25 cellular contexts compared by ENCODE assay signal in the genomic region with DNA sequence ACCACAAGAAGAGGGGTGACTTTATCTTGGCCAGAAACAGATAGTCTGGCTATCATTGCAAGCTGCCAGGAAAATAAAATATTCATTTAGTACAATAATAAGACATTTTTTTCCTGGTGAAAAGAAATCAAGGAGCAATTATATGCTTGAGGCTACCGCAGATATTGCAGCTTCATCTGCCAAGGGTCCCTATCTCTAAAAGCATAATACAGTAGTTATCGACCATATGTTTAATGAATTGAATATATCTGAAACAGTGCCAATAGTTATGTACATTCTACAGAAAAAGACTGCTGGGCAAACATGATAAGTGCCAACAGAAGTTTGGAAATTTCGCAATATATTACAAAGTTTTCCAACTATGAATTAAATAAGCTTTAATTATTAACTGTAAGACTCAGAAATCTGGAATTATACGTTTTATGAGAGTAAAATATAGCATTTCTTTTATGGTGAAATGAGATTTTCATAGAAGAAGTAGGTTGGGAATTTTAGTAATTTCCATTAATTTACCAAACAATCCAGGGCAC.
A peak's percentile ranks its signal among the peaks of the same experiment; 100 is the strongest.
DNase-seq lines count a peak whose midpoint lies in the region; ATAC-seq, FAIRE-seq and TF ChIP-seq lines count a peak whose summit lies in the region.
"Had no signal": no experiment of that assay in that cellular context is flagged by ENCODE, and none has a peak within 500 bp of the region (broad histone marks: within the 10 kb centered on the region; RNA-seq: fewer than 3 reads in every experiment).

No MANE protein-coding gene starts in this region.

- H3K4me2 ChIP-seq in IMR-90 (ENCODE audit: low read depth, low read length), result no peak overlapping the region
- H3K4me2 ChIP-seq in H1 (ENCODE audit: insufficient read depth in 1 of 2, low read depth in 2 of 2, low read length in 2 of 2), result no peak overlapping the region
- H3K4me2 ChIP-seq: A549; BLaER1 treated with 17β-estradiol and CSF1 and Interleukin-3, amounts not matched to agents 10 nM and 100 nM had no signal

- H2BK120ac ChIP-seq in IMR-90 (ENCODE audit: low read depth, low read length) (no peak overlapping the region), H1 (replicated peaks; ENCODE audit: low read depth, low read length) (no peak overlapping the region)

- H3K4ac ChIP-seq in IMR-90 (ENCODE audit: low read depth, low read length) (no peak overlapping the region), H1 (replicated peaks; ENCODE audit: insufficient read length, low read depth, low read length) (no peak overlapping the region)

- H3K79me2 ChIP-seq in H1 (ENCODE audit: control insufficient read depth in 1 of 2, insufficient read depth in 2 of 2, low read length in 2 of 2), result no peaks in the 10 kb centered on the region

- no peak overlapping the region for H3K4me3 ChIP-seq in IMR-90 (ENCODE audit: insufficient read depth, low read depth, low read length)
- no peak overlapping the region for H3K4me3 ChIP-seq in H1 (ENCODE audit: extremely low read depth in 1 of 4, insufficient read depth in 2 of 4, low read depth in 3 of 4, low read length in 4 of 4)
- no peak overlapping the region for H3K4me3 ChIP-seq in lower leg skin (ENCODE audit: low read depth, poor library complexity, severe bottlenecking)
- H3K4me3 ChIP-seq: A549; BLaER1 treated with 17β-estradiol and CSF1 and Interleukin-3, amounts not matched to agents 10 nM and 100 nM; GM23248; HAP-1 had no signal

- no peaks in the 10 kb centered on the region; the same call in 1 of the 2 replicates for H3K23me2 ChIP-seq in H1 (ENCODE audit: low read depth, low read length)

- H3K27me3 ChIP-seq in IMR-90 (ENCODE audit: control insufficient read depth, insufficient read depth, low read length) (no peaks in the 10 kb centered on the region), H1 (replicated peaks in 1 of 4; ENCODE audit: control insufficient read depth in 3 of 4, extremely low read depth in 1 of 4, insufficient read depth in 3 of 4, low read length in 3 of 4) (no peaks in the 10 kb centered on the region)
- H3K27me3 ChIP-seq: BE2C; BLaER1 treated with 17β-estradiol and CSF1 and Interleukin-3, amounts not matched to agents 10 nM and 100 nM had no signal

- CTCF ChIA-PET in IMR-90 (lab: Yijun Ruan, JAX) (no interaction called here), H1 (lab: Charles Lee; ENCODE audit: partially characterized antibody) (no interaction called here)

- TF ChIP-seq RAD21 in IMR-90 (IDR thresholded peaks at IDR 0.05; ENCODE audit: low read length), result no peak
- no peak for TF ChIP-seq RAD21 in H1 (IDR thresholded peaks at IDR 0.05 in 1 of 2, conservative IDR thresholded peaks at IDR 0.05 in 1 of 2; ENCODE audit: low read depth in 2 of 2, low read length in 2 of 2)

- TF ChIP-seq EP300 in H1 (IDR thresholded peaks at IDR 0.05; ENCODE audit: borderline replicate concordance in 1 of 2, low read depth in 2 of 2, low read length in 2 of 2), result no peak

- no peak for FAIRE-seq in H1 (lab: Jason Lieb, UNC)
- FAIRE-seq: A549, G401.6, GM12892, GM19239, H54 had no signal

- H3K36me3 ChIP-seq in IMR-90 (ENCODE audit: control insufficient read depth, insufficient read depth, low read length) (no peaks in the 10 kb centered on the region), H1 (ENCODE audit: control insufficient read depth in 2 of 4, insufficient read depth in 4 of 4, low read length in 3 of 4) (no peaks in the 10 kb centered on the region)
- H3K36me3 ChIP-seq: BE2C; BLaER1 treated with 17β-estradiol and CSF1 and Interleukin-3, amounts not matched to agents 10 nM and 100 nM; HAP-1 had no signal

- H3K9me1 ChIP-seq in IMR-90 (ENCODE audit: insufficient read depth, low read length), result no peaks in the 10 kb centered on the region

- H4K20me1 ChIP-seq in IMR-90 (ENCODE audit: insufficient read depth, low read length), result no peaks in the 10 kb centered on the region
- no peaks in the 10 kb centered on the region for H4K20me1 ChIP-seq in H1 (replicated peaks in 1 of 2; ENCODE audit: control insufficient read depth in 1 of 2, insufficient read depth in 2 of 2, low read length in 2 of 2)
- H4K20me1 ChIP-seq: BLaER1 treated with 17β-estradiol and CSF1 and Interleukin-3, amounts not matched to agents 10 nM and 100 nM had no signal

- H3K14ac ChIP-seq in IMR-90 (replicated peaks; ENCODE audit: low read depth, low read length), result no peak overlapping the region
- H3K14ac ChIP-seq in H1 (ENCODE audit: insufficient read length), result no peak overlapping the region

- H2BK5ac ChIP-seq in IMR-90 (ENCODE audit: low read depth, low read length, poor library complexity, severe bottlenecking), result no peak overlapping the region
- no peak overlapping the region for H2BK5ac ChIP-seq in H1 (ENCODE audit: low read depth, low read length)

- DNase-seq in IMR-90 (no peak), NCI-H69 (lab: John Stamatoyannopoulos, UW) (peak; percentile 12), H1 (ENCODE audit: low read depth in 1 of 2, low spot score in 2 of 2) (no peak), lower leg skin (ENCODE audit: low spot score in 2 of 2) (no peak), sciatic nerve (ENCODE audit: low spot score) (no peak), CD14-positive monocyte (ENCODE audit: low spot score) (no peak), H4 (ENCODE audit: low spot score) (no peak)
- DNase-seq: 8988T; ACHN; AML-193; BE2C; Caco-2; CD4-positive, alpha-beta memory T cell; DMS153; DND-41; GM23248; HFFc6 had no signal

- intact Hi-C loops in IMR-90 (cut with micrococcal nuclease) (no loop called here), lower leg skin (cut with DNase I; ENCODE audit: low total_unique reads) (no loop called here), sciatic nerve (cut with DNase I) (no loop called here), CD14-positive monocyte (cut with micrococcal nuclease) (no loop called here)

- POLR2A ChIA-PET in IMR-90 (lab: Charles Lee; ENCODE audit: unreplicated experiment) (no interaction called here), H1 (lab: Charles Lee; ENCODE audit: partially characterized antibody) (no interaction called here)

- TF ChIP-seq CTCF in IMR-90 (conservative IDR thresholded peaks at IDR 0.05; ENCODE audit: low read depth, low read length) (no peak), H1 (IDR thresholded peaks at IDR 0.05; ENCODE audit: control extremely low read depth in 1 of 3, insufficient read depth in 1 of 3, low read depth in 1 of 3, low read length in 3 of 3) (no peak), lower leg skin (IDR thresholded peaks at IDR 0.05) (no peak), CD14-positive monocyte (IDR thresholded peaks at IDR 0.05) (no peak)

- H3K4me1 ChIP-seq in IMR-90 (ENCODE audit: control insufficient read depth, insufficient read depth, low read length), result no peaks in the 10 kb centered on the region
- no peaks in the 10 kb centered on the region for H3K4me1 ChIP-seq in H1 (replicated peaks in 1 of 4; ENCODE audit: control insufficient read depth in 3 of 4, insufficient read depth in 4 of 4, low read length in 3 of 4)
- H3K4me1 ChIP-seq: A549; BLaER1 treated with 17β-estradiol and CSF1 and Interleukin-3, amounts not matched to agents 10 nM and 100 nM; Caco-2 had no signal

- H3K27ac ChIP-seq in IMR-90 (ENCODE audit: insufficient read depth, low read length) (no peak overlapping the region), H1 (ENCODE audit: low read depth, low read length) (no peak overlapping the region)
- H3K27ac ChIP-seq: A549; BLaER1 treated with 17β-estradiol and CSF1 and Interleukin-3, amounts not matched to agents 10 nM and 100 nM; GM23248 had no signal

- H2AK5ac ChIP-seq in IMR-90 (ENCODE audit: low read depth, low read length) (no peak overlapping the region), H1 (ENCODE audit: low read depth, low read length) (no peak overlapping the region)

- no CpG with 5 or more reads among the region's 4 CpGs for WGBS in IMR-90 (ENCODE audit: extremely low coverage in 2 of 2, insufficient read length in 1 of 2), 2 experiments
- WGBS in H1 (ENCODE audit: extremely low coverage in 1 of 2, insufficient coverage in 1 of 2, insufficient read length in 1 of 2, insufficient replicate concordance in 2 of 2, low coverage in 1 of 2, low lambda C conversion rate in 2 of 2, missing lambda C conversion rate in 1 of 2), 2 experiments, result 85% methylated on average over 4 of the region's 4 CpGs; no CpG with 5 or more reads in 1 of the 2 experiments
- WGBS in lower leg skin, 2 donors, result 54 to 59% methylated on average over 4 of the region's 4 CpGs

- H2AK9ac ChIP-seq in IMR-90 (replicated peaks; ENCODE audit: low read depth, low read length, poor library complexity), result no peak overlapping the region

- H3K56ac ChIP-seq in IMR-90 (ENCODE audit: extremely low read depth, insufficient read depth, low read length) (no peak overlapping the region), H1 (replicated peaks; ENCODE audit: insufficient read length, low read depth, low read length) (no peak overlapping the region)

- no peak overlapping the region for H3K27ac Mint-ChIP-seq in CD14-positive monocyte
- H3K27ac Mint-ChIP-seq: CD4-positive, alpha-beta memory T cell; HFFc6 had no signal

- no peak overlapping the region for H2BK15ac ChIP-seq in IMR-90 (ENCODE audit: low read depth, low read length)
- no peak overlapping the region for H2BK15ac ChIP-seq in H1 (ENCODE audit: low read length)

- H3K4me1 Mint-ChIP-seq in CD14-positive monocyte, result no peaks in the 10 kb centered on the region
- H3K4me1 Mint-ChIP-seq: CD4-positive, alpha-beta memory T cell had no signal

- no peaks in the 10 kb centered on the region for H3K79me1 ChIP-seq in IMR-90 (ENCODE audit: low read depth in 1 of 2, low read length in 2 of 2)
- H3K79me1 ChIP-seq in H1 (ENCODE audit: low read depth, low read length), result no peaks in the 10 kb centered on the region

- no peak overlapping the region for H4K91ac ChIP-seq in IMR-90 (ENCODE audit: insufficient read depth, low read depth, low read length)
- no peak overlapping the region for H4K91ac ChIP-seq in H1 (replicated peaks; ENCODE audit: insufficient read length, low read length)

- no peak overlapping the region for H3K4me3 Mint-ChIP-seq in CD14-positive monocyte
- H3K4me3 Mint-ChIP-seq: CD4-positive, alpha-beta memory T cell; HFFc6 had no signal

- H3K27me3 Mint-ChIP-seq in CD14-positive monocyte (ENCODE audit: low read depth in 3 of 3), result no peaks in the 10 kb centered on the region
- H3K27me3 Mint-ChIP-seq: CD4-positive, alpha-beta memory T cell had no signal

- H2BK12ac ChIP-seq in H1 (ENCODE audit: low read depth, low read length), result no peak overlapping the region

- ATAC-seq in IMR-90 (ENCODE audit: low read depth) (no peak), SK-N-SH treated with all-trans-retinoic acid at 6 μM for 48 hours (no peak), sciatic nerve (no peak)
- ATAC-seq: A549 had no signal

- no TSS peak for BruUV-seq in IMR-90 (replicated peaks; lab: Mats Ljungman, UMichigan)

- H3K9me3 Mint-ChIP-seq in CD14-positive monocyte, result peaks cover 0 to 4% (median 0%) of the 10 kb centered on the region in 7 donors
- H3K9me3 Mint-ChIP-seq: HFFc6 had no signal

- H3K9me3 ChIP-seq in IMR-90 (ENCODE audit: control insufficient read depth, insufficient read depth, low read length) (no peaks in the 10 kb centered on the region), H1 (ENCODE audit: insufficient read depth in 2 of 2, low read depth in 1 of 2, low read length in 1 of 2) (no peaks in the 10 kb centered on the region)
- H3K9me3 ChIP-seq: A549; BE2C; BLaER1 treated with 17β-estradiol and CSF1 and Interleukin-3, amounts not matched to agents 10 nM and 100 nM; Caco-2; HAP-1 had no signal

- H3K23ac ChIP-seq in IMR-90 (ENCODE audit: low read depth, low read length) (no peak overlapping the region), H1 (ENCODE audit: insufficient read length) (no peak overlapping the region)

- dilution Hi-C loops in IMR-90 (cut with HindIII; ENCODE audit: low sequenced_read_pairs, unreplicated experiment), result no loop called here

- H2BK20ac ChIP-seq in IMR-90 (ENCODE audit: low read depth, low read length) (no peak overlapping the region), H1 (ENCODE audit: low read length) (no peak overlapping the region)

- H3K9ac ChIP-seq in IMR-90 (ENCODE audit: low read depth, low read length) (no peak overlapping the region), H1 (replicated peaks in 1 of 4; ENCODE audit: extremely low read depth in 1 of 4, low read depth in 3 of 4, low read length in 3 of 4) (no peak overlapping the region)
- H3K9ac ChIP-seq: BLaER1 treated with 17β-estradiol and CSF1 and Interleukin-3, amounts not matched to agents 10 nM and 100 nM; GM23248 had no signal

- H2AFZ ChIP-seq in IMR-90 (replicated peaks; ENCODE audit: low read length, poor library complexity) (no peak overlapping the region), H1 (ENCODE audit: low read length) (no peak overlapping the region)
- H2AFZ ChIP-seq: GM23248 had no signal

- in situ Hi-C loops in IMR-90 (cut with MboI; ENCODE audit: low sequenced_read_pairs), result no loop called here

- H4K8ac ChIP-seq in IMR-90 (ENCODE audit: low read depth in 2 of 2, low read length in 2 of 2) (no peak overlapping the region), H1 (ENCODE audit: extremely low read depth, insufficient read depth, low read length) (no peak overlapping the region)

- H3K18ac ChIP-seq in IMR-90 (ENCODE audit: low read depth, low read length) (no peak overlapping the region), H1 (ENCODE audit: extremely low read depth, low read length) (no peak overlapping the region)

- H3K36me3 Mint-ChIP-seq in CD14-positive monocyte, result no peaks in the 10 kb centered on the region
- H3K36me3 Mint-ChIP-seq: CD4-positive, alpha-beta memory T cell had no signal

- H4K5ac ChIP-seq in IMR-90 (ENCODE audit: low read depth, low read length), result no peak overlapping the region
- H4K5ac ChIP-seq in H1 (ENCODE audit: insufficient read length, low read depth, low read length), result no peak overlapping the region

- TF ChIP-seq POLR2A in IMR-90 (IDR thresholded peaks at IDR 0.05; ENCODE audit: low read depth, low read length) (no peak), H1 (IDR thresholded peaks at IDR 0.05; ENCODE audit: control extremely low read depth in 1 of 2, low read depth in 2 of 2, low read length in 2 of 2) (no peak), lower leg skin (IDR thresholded peaks at IDR 0.05) (no peak)
